ENCODE assay signal across 1 cellular context in the genomic region with DNA sequence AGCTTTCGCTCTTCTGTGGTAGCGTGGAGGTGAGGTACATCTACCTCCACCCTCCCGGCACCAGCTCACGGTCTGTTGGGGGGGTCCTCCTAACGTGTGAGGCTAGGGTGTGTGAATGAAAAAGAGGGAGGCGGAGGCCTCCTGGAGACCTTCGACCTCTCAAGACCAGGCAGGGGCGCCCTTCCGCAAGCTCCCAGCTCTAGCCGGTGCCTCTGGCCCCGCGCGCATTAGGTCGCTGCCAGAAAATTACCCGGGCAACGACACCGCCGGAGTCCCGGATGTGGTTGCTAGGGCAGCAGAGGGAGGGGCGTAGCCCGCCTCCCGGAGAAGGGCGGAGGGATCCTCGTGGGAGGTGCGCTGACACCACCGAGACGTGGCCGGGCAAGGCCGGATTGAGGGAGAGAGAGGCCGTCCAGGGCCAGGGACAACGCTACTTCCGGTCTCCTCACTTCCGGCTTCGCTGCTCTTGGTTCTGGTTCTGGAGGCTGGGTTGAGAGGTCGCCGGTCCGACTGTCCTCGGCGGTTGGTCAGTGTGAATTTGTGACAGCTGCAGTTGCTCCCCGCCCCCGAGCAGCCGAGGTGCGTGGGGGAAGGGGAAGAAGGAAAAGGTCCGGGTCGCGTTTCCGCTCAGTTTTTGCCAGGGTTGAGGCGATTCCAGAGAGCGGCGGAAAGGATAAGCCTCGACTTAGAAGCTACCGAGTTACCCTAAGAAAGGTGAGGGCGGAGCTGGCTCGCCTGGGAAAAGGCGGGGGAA.
TF ChIP-seq lines count a peak whose summit lies in the region.

A gene with protein sequence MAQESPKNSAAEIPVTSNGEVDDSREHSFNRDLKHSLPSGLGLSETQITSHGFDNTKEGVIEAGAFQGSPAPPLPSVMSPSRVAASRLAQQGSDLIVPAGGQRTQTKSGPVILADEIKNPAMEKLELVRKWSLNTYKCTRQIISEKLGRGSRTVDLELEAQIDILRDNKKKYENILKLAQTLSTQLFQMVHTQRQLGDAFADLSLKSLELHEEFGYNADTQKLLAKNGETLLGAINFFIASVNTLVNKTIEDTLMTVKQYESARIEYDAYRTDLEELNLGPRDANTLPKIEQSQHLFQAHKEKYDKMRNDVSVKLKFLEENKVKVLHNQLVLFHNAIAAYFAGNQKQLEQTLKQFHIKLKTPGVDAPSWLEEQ (plus strand): TSS at position 442 of the 754 bp plus-strand sequence. CDS start 49,680 bp downstream, outside the sequence.
A gene (minus strand): TSS at position 218 of the 754 bp plus-strand sequence. CDS start 8,726 bp downstream, outside the sequence.

TF ChIP-seq in HepG2, 621 proteins besides CTCF, POLR2A, EP300 and RAD21 (continued from another document and continues in another):
- TF ChIP-seq, protein P1, sequence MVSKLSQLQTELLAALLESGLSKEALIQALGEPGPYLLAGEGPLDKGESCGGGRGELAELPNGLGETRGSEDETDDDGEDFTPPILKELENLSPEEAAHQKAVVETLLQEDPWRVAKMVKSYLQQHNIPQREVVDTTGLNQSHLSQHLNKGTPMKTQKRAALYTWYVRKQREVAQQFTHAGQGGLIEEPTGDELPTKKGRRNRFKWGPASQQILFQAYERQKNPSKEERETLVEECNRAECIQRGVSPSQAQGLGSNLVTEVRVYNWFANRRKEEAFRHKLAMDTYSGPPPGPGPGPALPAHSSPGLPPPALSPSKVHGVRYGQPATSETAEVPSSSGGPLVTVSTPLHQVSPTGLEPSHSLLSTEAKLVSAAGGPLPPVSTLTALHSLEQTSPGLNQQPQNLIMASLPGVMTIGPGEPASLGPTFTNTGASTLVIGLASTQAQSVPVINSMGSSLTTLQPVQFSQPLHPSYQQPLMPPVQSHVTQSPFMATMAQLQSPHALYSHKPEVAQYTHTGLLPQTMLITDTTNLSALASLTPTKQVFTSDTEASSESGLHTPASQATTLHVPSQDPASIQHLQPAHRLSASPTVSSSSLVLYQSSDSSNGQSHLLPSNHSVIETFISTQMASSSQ (IDR thresholded peaks at IDR 0.05; ENCODE audit: low read depth) = no peak
- TF ChIP-seq, protein P1 (CRISPR knock-in tag; IDR thresholded peaks at IDR 0.05; ENCODE audit: borderline replicate concordance) = no peak
- TF ChIP-seq, protein P2, sequence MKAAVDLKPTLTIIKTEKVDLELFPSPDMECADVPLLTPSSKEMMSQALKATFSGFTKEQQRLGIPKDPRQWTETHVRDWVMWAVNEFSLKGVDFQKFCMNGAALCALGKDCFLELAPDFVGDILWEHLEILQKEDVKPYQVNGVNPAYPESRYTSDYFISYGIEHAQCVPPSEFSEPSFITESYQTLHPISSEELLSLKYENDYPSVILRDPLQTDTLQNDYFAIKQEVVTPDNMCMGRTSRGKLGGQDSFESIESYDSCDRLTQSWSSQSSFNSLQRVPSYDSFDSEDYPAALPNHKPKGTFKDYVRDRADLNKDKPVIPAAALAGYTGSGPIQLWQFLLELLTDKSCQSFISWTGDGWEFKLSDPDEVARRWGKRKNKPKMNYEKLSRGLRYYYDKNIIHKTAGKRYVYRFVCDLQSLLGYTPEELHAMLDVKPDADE (CRISPR knock-in tag; IDR thresholded peaks at IDR 0.05) = no peak
- peak; percentile 97 for TF ChIP-seq ZNF501 (CRISPR knock-in tag; IDR thresholded peaks at IDR 0.05)
- no peak; the same call in 1 of the 2 replicates for TF ChIP-seq GLI4 (CRISPR knock-in tag; IDR thresholded peaks at IDR 0.05; ENCODE audit: borderline replicate concordance)
- TF ChIP-seq, protein P3, sequence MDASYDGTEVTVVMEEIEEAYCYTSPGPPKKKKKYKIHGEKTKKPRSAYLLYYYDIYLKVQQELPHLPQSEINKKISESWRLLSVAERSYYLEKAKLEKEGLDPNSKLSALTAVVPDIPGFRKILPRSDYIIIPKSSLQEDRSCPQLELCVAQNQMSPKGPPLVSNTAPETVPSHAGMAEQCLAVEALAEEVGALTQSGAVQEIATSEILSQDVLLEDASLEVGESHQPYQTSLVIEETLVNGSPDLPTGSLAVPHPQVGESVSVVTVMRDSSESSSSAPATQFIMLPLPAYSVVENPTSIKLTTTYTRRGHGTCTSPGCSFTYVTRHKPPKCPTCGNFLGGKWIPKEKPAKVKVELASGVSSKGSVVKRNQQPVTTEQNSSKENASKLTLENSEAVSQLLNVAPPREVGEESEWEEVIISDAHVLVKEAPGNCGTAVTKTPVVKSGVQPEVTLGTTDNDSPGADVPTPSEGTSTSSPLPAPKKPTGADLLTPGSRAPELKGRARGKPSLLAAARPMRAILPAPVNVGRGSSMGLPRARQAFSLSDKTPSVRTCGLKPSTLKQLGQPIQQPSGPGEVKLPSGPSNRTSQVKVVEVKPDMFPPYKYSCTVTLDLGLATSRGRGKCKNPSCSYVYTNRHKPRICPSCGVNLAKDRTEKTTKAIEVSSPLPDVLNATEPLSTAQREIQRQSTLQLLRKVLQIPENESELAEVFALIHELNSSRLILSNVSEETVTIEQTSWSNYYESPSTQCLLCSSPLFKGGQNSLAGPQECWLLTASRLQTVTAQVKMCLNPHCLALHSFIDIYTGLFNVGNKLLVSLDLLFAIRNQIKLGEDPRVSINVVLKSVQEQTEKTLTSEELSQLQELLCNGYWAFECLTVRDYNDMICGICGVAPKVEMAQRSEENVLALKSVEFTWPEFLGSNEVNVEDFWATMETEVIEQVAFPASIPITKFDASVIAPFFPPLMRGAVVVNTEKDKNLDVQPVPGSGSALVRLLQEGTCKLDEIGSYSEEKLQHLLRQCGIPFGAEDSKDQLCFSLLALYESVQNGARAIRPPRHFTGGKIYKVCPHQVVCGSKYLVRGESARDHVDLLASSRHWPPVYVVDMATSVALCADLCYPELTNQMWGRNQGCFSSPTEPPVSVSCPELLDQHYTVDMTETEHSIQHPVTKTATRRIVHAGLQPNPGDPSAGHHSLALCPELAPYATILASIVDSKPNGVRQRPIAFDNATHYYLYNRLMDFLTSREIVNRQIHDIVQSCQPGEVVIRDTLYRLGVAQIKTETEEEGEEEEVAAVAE (CRISPR knock-in tag; IDR thresholded peaks at IDR 0.05; ENCODE audit: borderline replicate concordance) = no peak
- TF ChIP-seq MIER2 (CRISPR knock-in tag; IDR thresholded peaks at IDR 0.05) = peak; percentile 70
- TF ChIP-seq FOXO1 (CRISPR knock-in tag; IDR thresholded peaks at IDR 0.05) = no peak; the same call in 1 of the 2 replicates
- TF ChIP-seq, protein P4, sequence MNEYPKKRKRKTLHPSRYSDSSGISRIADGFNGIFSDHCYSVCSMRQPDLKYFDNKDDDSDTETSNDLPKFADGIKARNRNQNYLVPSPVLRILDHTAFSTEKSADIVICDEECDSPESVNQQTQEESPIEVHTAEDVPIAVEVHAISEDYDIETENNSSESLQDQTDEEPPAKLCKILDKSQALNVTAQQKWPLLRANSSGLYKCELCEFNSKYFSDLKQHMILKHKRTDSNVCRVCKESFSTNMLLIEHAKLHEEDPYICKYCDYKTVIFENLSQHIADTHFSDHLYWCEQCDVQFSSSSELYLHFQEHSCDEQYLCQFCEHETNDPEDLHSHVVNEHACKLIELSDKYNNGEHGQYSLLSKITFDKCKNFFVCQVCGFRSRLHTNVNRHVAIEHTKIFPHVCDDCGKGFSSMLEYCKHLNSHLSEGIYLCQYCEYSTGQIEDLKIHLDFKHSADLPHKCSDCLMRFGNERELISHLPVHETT (CRISPR knock-in tag; conservative IDR thresholded peaks at IDR 0.05) = peak; percentile 51; the same call in 1 of the 2 replicates
- TF ChIP-seq TBX3 (IDR thresholded peaks at IDR 0.05; ENCODE audit: borderline replicate concordance) = peak; percentile 43; the same call in 1 of the 2 replicates
- peak; percentile 97 for TF ChIP-seq KMT2B (CRISPR knock-in tag; IDR thresholded peaks at IDR 0.05)
- no peak for TF ChIP-seq ZFYVE20 (CRISPR knock-in tag; IDR thresholded peaks at IDR 0.05; ENCODE audit: borderline replicate concordance, low read depth)
- TF ChIP-seq, protein P5, sequence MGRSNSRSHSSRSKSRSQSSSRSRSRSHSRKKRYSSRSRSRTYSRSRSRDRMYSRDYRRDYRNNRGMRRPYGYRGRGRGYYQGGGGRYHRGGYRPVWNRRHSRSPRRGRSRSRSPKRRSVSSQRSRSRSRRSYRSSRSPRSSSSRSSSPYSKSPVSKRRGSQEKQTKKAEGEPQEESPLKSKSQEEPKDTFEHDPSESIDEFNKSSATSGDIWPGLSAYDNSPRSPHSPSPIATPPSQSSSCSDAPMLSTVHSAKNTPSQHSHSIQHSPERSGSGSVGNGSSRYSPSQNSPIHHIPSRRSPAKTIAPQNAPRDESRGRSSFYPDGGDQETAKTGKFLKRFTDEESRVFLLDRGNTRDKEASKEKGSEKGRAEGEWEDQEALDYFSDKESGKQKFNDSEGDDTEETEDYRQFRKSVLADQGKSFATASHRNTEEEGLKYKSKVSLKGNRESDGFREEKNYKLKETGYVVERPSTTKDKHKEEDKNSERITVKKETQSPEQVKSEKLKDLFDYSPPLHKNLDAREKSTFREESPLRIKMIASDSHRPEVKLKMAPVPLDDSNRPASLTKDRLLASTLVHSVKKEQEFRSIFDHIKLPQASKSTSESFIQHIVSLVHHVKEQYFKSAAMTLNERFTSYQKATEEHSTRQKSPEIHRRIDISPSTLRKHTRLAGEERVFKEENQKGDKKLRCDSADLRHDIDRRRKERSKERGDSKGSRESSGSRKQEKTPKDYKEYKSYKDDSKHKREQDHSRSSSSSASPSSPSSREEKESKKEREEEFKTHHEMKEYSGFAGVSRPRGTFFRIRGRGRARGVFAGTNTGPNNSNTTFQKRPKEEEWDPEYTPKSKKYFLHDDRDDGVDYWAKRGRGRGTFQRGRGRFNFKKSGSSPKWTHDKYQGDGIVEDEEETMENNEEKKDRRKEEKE (IDR thresholded peaks at IDR 0.05) = no peak
- peak; percentile 94 for TF ChIP-seq KMT2A (CRISPR knock-in tag; IDR thresholded peaks at IDR 0.05)
- 0 out of 2 replicates have a peak, but pooled peaks have one; percentile 73 for TF ChIP-seq ZNF446 (CRISPR knock-in tag; IDR thresholded peaks at IDR 0.05)
- TF ChIP-seq RNF2 (conservative IDR thresholded peaks at IDR 0.05; ENCODE audit: low read depth) = no peak
- TF ChIP-seq, protein P6, sequence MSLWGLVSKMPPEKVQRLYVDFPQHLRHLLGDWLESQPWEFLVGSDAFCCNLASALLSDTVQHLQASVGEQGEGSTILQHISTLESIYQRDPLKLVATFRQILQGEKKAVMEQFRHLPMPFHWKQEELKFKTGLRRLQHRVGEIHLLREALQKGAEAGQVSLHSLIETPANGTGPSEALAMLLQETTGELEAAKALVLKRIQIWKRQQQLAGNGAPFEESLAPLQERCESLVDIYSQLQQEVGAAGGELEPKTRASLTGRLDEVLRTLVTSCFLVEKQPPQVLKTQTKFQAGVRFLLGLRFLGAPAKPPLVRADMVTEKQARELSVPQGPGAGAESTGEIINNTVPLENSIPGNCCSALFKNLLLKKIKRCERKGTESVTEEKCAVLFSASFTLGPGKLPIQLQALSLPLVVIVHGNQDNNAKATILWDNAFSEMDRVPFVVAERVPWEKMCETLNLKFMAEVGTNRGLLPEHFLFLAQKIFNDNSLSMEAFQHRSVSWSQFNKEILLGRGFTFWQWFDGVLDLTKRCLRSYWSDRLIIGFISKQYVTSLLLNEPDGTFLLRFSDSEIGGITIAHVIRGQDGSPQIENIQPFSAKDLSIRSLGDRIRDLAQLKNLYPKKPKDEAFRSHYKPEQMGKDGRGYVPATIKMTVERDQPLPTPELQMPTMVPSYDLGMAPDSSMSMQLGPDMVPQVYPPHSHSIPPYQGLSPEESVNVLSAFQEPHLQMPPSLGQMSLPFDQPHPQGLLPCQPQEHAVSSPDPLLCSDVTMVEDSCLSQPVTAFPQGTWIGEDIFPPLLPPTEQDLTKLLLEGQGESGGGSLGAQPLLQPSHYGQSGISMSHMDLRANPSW (CRISPR knock-in tag; IDR thresholded peaks at IDR 0.05; ENCODE audit: borderline replicate concordance) = peak; percentile 93; the same call in 1 of the 2 replicates
- TF ChIP-seq, protein P7, sequence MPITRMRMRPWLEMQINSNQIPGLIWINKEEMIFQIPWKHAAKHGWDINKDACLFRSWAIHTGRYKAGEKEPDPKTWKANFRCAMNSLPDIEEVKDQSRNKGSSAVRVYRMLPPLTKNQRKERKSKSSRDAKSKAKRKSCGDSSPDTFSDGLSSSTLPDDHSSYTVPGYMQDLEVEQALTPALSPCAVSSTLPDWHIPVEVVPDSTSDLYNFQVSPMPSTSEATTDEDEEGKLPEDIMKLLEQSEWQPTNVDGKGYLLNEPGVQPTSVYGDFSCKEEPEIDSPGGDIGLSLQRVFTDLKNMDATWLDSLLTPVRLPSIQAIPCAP (CRISPR knock-in tag; IDR thresholded peaks at IDR 0.05; ENCODE audit: low read depth) = no peak
- no peak for TF ChIP-seq SP140L (CRISPR knock-in tag; IDR thresholded peaks at IDR 0.05; ENCODE audit: borderline replicate concordance)
- TF ChIP-seq, protein P8, sequence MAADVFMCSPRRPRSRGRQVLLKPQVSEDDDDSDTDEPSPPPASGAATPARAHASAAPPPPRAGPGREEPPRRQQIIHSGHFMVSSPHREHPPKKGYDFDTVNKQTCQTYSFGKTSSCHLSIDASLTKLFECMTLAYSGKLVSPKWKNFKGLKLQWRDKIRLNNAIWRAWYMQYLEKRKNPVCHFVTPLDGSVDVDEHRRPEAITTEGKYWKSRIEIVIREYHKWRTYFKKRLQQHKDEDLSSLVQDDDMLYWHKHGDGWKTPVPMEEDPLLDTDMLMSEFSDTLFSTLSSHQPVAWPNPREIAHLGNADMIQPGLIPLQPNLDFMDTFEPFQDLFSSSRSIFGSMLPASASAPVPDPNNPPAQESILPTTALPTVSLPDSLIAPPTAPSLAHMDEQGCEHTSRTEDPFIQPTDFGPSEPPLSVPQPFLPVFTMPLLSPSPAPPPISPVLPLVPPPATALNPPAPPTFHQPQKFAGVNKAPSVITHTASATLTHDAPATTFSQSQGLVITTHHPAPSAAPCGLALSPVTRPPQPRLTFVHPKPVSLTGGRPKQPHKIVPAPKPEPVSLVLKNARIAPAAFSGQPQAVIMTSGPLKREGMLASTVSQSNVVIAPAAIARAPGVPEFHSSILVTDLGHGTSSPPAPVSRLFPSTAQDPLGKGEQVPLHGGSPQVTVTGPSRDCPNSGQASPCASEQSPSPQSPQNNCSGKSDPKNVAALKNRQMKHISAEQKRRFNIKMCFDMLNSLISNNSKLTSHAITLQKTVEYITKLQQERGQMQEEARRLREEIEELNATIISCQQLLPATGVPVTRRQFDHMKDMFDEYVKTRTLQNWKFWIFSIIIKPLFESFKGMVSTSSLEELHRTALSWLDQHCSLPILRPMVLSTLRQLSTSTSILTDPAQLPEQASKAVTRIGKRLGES (CRISPR knock-in tag; IDR thresholded peaks at IDR 0.05; ENCODE audit: borderline replicate concordance) = no peak
